29 cellular contexts compared by ENCODE assay signal in genomic region chr15:24880663-24881062, GRCh38.
"Had no signal": no experiment of that assay in that cellular context is flagged by ENCODE, and none has a peak within 500 bp of the region (broad histone marks: within the 10 kb centered on the region; RNA-seq: fewer than 3 reads in every experiment).

No MANE protein-coding gene starts in this region.

- FAIRE-seq: urothelium cell line had no signal

- H3K9me3 ChIP-seq: testis, thoracic aorta, thyroid gland, upper lobe of right lung, uterus, vagina had no signal

- H3K4me1 Mint-ChIP-seq: stimulated activated memory B cell treated with anti-CD40 and anti-IgM and Interleukin-4, amounts not matched to agents 10 μg/mL and 1 μg/mL and 100 μg/mL, for 72 hours; stimulated activated naive B cell treated with anti-CD40 and anti-IgM and Interleukin-4, amounts not matched to agents 10 μg/mL and 1 μg/mL and 100 μg/mL, for 72 hours; stimulated activated naive CD8-positive, alpha-beta T cell treated with anti-CD3 and anti-CD28 coated beads, Interleukin-15, amount 100 ng/mL, for 72 hours had no signal

- H3K4me3 ChIP-seq: stomach, suprapubic skin, testis, thoracic aorta, thyroid gland, tibial artery, tibial nerve, transverse colon, upper lobe of left lung, upper lobe of right lung, uterus, vagina had no signal

- H3K27me3 Mint-ChIP-seq: stimulated activated memory B cell treated with anti-CD40 and anti-IgM and Interleukin-4, amounts not matched to agents 10 μg/mL and 1 μg/mL and 100 μg/mL, for 72 hours; stimulated activated naive B cell treated with anti-CD40 and anti-IgM and Interleukin-4, amounts not matched to agents 10 μg/mL and 1 μg/mL and 100 μg/mL, for 72 hours; stimulated activated naive CD8-positive, alpha-beta T cell treated with anti-CD3 and anti-CD28 coated beads, Interleukin-15, amount 100 ng/mL, for 72 hours; stimulated activated naive CD8-positive, alpha-beta T cell treated with anti-CD3 and anti-CD28 coated beads, Interleukin-15, Interleukin-2, amounts not matched to agents 100 ng/mL and 50 ng/mL, for 24 hours; type B pancreatic cell had no signal

- H3K27ac Mint-ChIP-seq: stimulated activated effector memory CD8-positive, alpha-beta T cell treated with anti-CD3 and anti-CD28 coated beads, Interleukin-12 subunit alpha, Interleukin-12 subunit beta, amount 100 ng/mL, for 72 hours; stimulated activated memory B cell treated with anti-CD40 and anti-IgM and Interleukin-4, amounts not matched to agents 10 μg/mL and 1 μg/mL and 100 μg/mL, for 72 hours; stimulated activated naive B cell treated with anti-CD40 and anti-IgM and Interleukin-4, amounts not matched to agents 10 μg/mL and 1 μg/mL and 100 μg/mL, for 72 hours; stimulated activated naive CD8-positive, alpha-beta T cell treated with anti-CD3 and anti-CD28 coated beads, Interleukin-15, amount 100 ng/mL, for 72 hours; stimulated activated naive CD8-positive, alpha-beta T cell treated with anti-CD3 and anti-CD28 coated beads, Interleukin-15, Interleukin-2, amounts not matched to agents 100 ng/mL and 50 ng/mL, for 24 hours; type B pancreatic cell had no signal

- H3K9me3 Mint-ChIP-seq: type B pancreatic cell had no signal

- DNase-seq: stimulated activated CD4-positive, alpha-beta T cell treated with anti-CD3 and anti-CD28 coated beads, Interleukin-2, amount 100 ng/mL, for 48 hours; stimulated activated CD4-positive, alpha-beta T cell treated with anti-CD3 and anti-CD28 coated beads, Interleukin-4, amount 100 ng/mL, for 1 hour; stimulated activated CD4-positive, alpha-beta T cell treated with anti-CD3 and anti-CD28 coated beads, Interleukin-4, amount 100 ng/mL, for 24 hours; stimulated activated CD4-positive, alpha-beta T cell treated with anti-CD3 and anti-CD28 coated beads, Interleukin-4, amount 100 ng/mL, for 4 hours; stimulated activated CD8-positive, alpha-beta memory T cell treated with anti-CD3 and anti-CD28 coated beads, Interleukin-4, amount 100 ng/mL, for 48 hours; stimulated activated naive B cell treated with anti-CD40 and anti-IgM and Interleukin-4, amounts not matched to agents 10 μg/mL and 1 μg/mL and 100 μg/mL, for 72 hours; stimulated activated naive CD4-positive, alpha-beta T cell; stimulated activated naive CD4-positive, alpha-beta T cell treated with Interleukin-2 at 50 U/mL for 16 hours; stimulated activated naive CD8-positive, alpha-beta T cell treated with anti-CD3 and anti-CD28 coated beads, Interleukin-15, amount 100 ng/mL, for 72 hours; stimulated activated naive CD8-positive, alpha-beta T cell treated with anti-CD3 and anti-CD28 coated beads, Interleukin-15, Interleukin-2, amounts not matched to agents 100 U/mL and 50 U/mL, for 24 hours; stomach; substantia nigra; testis; thyroid gland; tibial artery; transverse colon; trophoblast cell; upper lobe of left lung; upper lobe of right lung; uterus had no signal

- H3K27ac ChIP-seq: stomach, suprapubic skin, testis, thoracic aorta, thyroid gland, tibial artery, tibial nerve, transverse colon, upper lobe of left lung, upper lobe of right lung, uterus, vagina had no signal

- ATAC-seq: stimulated activated effector memory CD8-positive, alpha-beta T cell treated with anti-CD3 and anti-CD28 coated beads, Interleukin-12 subunit alpha, Interleukin-12 subunit beta, amount 100 ng/mL, for 72 hours; stimulated activated memory B cell treated with anti-CD40 and anti-IgM and Interleukin-4, amounts not matched to agents 10 μg/mL and 1 μg/mL and 100 μg/mL, for 72 hours; stimulated activated naive B cell treated with anti-CD40 and anti-IgM and Interleukin-4, amounts not matched to agents 10 μg/mL and 1 μg/mL and 100 μg/mL, for 72 hours; stimulated activated naive CD8-positive, alpha-beta T cell treated with anti-CD3 and anti-CD28 coated beads, Interleukin-15, amount 100 ng/mL, for 72 hours; stimulated activated naive CD8-positive, alpha-beta T cell treated with anti-CD3 and anti-CD28 coated beads, Interleukin-15, Interleukin-2, amounts not matched to agents 100 U/mL and 50 U/mL, for 24 hours; upper lobe of right lung had no signal

- H3K4me3 Mint-ChIP-seq: stimulated activated effector memory CD8-positive, alpha-beta T cell treated with anti-CD3 and anti-CD28 coated beads, Interleukin-12 subunit alpha, Interleukin-12 subunit beta, amount 100 ng/mL, for 72 hours; stimulated activated memory B cell treated with anti-CD40 and anti-IgM and Interleukin-4, amounts not matched to agents 10 μg/mL and 1 μg/mL and 100 μg/mL, for 72 hours; stimulated activated naive B cell treated with anti-CD40 and anti-IgM and Interleukin-4, amounts not matched to agents 10 μg/mL and 1 μg/mL and 100 μg/mL, for 72 hours; stimulated activated naive CD8-positive, alpha-beta T cell treated with anti-CD3 and anti-CD28 coated beads, Interleukin-15, amount 100 ng/mL, for 72 hours; stimulated activated naive CD8-positive, alpha-beta T cell treated with anti-CD3 and anti-CD28 coated beads, Interleukin-15, Interleukin-2, amounts not matched to agents 100 ng/mL and 50 ng/mL, for 24 hours; type B pancreatic cell had no signal

- H3K36me3 ChIP-seq: stomach, suprapubic skin, thoracic aorta, thyroid gland, tibial artery, tibial nerve, transverse colon, upper lobe of left lung, upper lobe of right lung, uterus, vagina had no signal

- H3K27me3 ChIP-seq: stomach, suprapubic skin, testis, thyroid gland, tibial artery, tibial nerve, transverse colon, upper lobe of left lung, upper lobe of right lung, uterus, vagina had no signal

- H3K4me1 ChIP-seq: stomach, suprapubic skin, testis, thyroid gland, tibial artery, tibial nerve, transverse colon, upper lobe of left lung, upper lobe of right lung, uterus, vagina had no signal

- H3K36me3 Mint-ChIP-seq: stimulated activated effector memory CD8-positive, alpha-beta T cell treated with anti-CD3 and anti-CD28 coated beads, Interleukin-12 subunit alpha, Interleukin-12 subunit beta, amount 100 ng/mL, for 72 hours; stimulated activated memory B cell treated with anti-CD40 and anti-IgM and Interleukin-4, amounts not matched to agents 10 μg/mL and 1 μg/mL and 100 μg/mL, for 72 hours; stimulated activated naive B cell treated with anti-CD40 and anti-IgM and Interleukin-4, amounts not matched to agents 10 μg/mL and 1 μg/mL and 100 μg/mL, for 72 hours; type B pancreatic cell had no signal
